In genomic region chr13:99665716-99666115, GRCh38 we compare ENCODE assay signal across 33 cellular contexts.
"Had no signal": no experiment of that assay in that cellular context is flagged by ENCODE, and none has a peak within 500 bp of the region (broad histone marks: within the 10 kb centered on the region; RNA-seq: fewer than 3 reads in every experiment).

No MANE protein-coding gene starts in this region.

- H3K36me3 ChIP-seq: adrenal gland, ascending aorta, brain microvascular endothelial cell, heart left ventricle, right atrium auricular region, upper lobe of left lung, vagina had no signal

- H3K4me3 ChIP-seq: adrenal gland, ascending aorta, heart left ventricle, right atrium auricular region, smooth muscle cell, upper lobe of left lung, vagina had no signal

- H3K27ac ChIP-seq: adrenal gland, ascending aorta, brain microvascular endothelial cell, foreskin keratinocyte, heart left ventricle, right atrium auricular region, upper lobe of left lung, vagina, VCaP had no signal

- H3K27ac Mint-ChIP-seq: activated CD4-positive, alpha-beta memory T cell treated with anti-CD3 and anti-CD28 coated beads for 36 hours; activated naive CD4-positive, alpha-beta T cell treated with anti-CD3 and anti-CD28 coated beads for 36 hours; activated naive CD8-positive, alpha-beta T cell treated with anti-CD3 and anti-CD28 coated beads for 36 hours; activated T-helper 1 cell treated with anti-CD3 and anti-CD28 coated beads, Interleukin-12 subunit alpha, Interleukin-12 subunit beta, Interleukin-2, Interleukin-4 antibody, amounts not matched to agents 30 ng/mL and 10 ng/mL and 1 ng/mL, durations not matched to agents 14 hours and 24 hours and 36 hours; dendritic cell treated with granulocyte-macrophage colony-stimulating factor and Interleukin-4, amounts not matched to agents 40 ng/mL and 50 ng/mL, for 4 days; endodermal cell; immature natural killer cell; mesothelial cell of epicardium; stimulated activated memory B cell treated with anti-CD40 and anti-IgM and Interleukin-4, amounts not matched to agents 10 μg/mL and 1 μg/mL and 100 μg/mL, for 72 hours; stimulated activated naive CD8-positive, alpha-beta T cell treated with anti-CD3 and anti-CD28 coated beads, Interleukin-15, amount 100 ng/mL, for 72 hours had no signal

- H3K36me3 Mint-ChIP-seq: activated CD4-positive, alpha-beta memory T cell treated with anti-CD3 and anti-CD28 coated beads for 36 hours; activated naive CD8-positive, alpha-beta T cell treated with anti-CD3 and anti-CD28 coated beads for 36 hours; mesothelial cell of epicardium; naive B cell; stimulated activated memory B cell treated with anti-CD40 and anti-IgM and Interleukin-4, amounts not matched to agents 10 μg/mL and 1 μg/mL and 100 μg/mL, for 72 hours had no signal

- ATAC-seq: esophagus mucosa; heart left ventricle; left colon; stimulated activated memory B cell treated with anti-CD40 and anti-IgM and Interleukin-4, amounts not matched to agents 10 μg/mL and 1 μg/mL and 100 μg/mL, for 72 hours had no signal

- H3K27me3 Mint-ChIP-seq: activated CD4-positive, alpha-beta memory T cell treated with anti-CD3 and anti-CD28 coated beads for 36 hours; stimulated activated memory B cell treated with anti-CD40 and anti-IgM and Interleukin-4, amounts not matched to agents 10 μg/mL and 1 μg/mL and 100 μg/mL, for 72 hours; stimulated activated naive CD8-positive, alpha-beta T cell treated with anti-CD3 and anti-CD28 coated beads, Interleukin-15, amount 100 ng/mL, for 72 hours had no signal

- H3K9me3 ChIP-seq: adrenal gland, ascending aorta, heart left ventricle, right atrium auricular region, upper lobe of left lung, vagina had no signal

- DNase-seq: activated CD4-positive, alpha-beta memory T cell treated with anti-CD3 and anti-CD28 coated beads for 36 hours; activated CD4-positive, alpha-beta T cell treated with anti-CD3 and anti-CD28 coated beads for 48 hours; activated CD8-positive, alpha-beta memory T cell treated with anti-CD3 and anti-CD28 coated beads, Interleukin-2, amount 50 U/mL, for 4 hours; activated effector memory CD4-positive, alpha-beta T cell treated with anti-CD3 and anti-CD28 coated beads, Interleukin-2, amount 50 U/mL, for 16 hours; activated naive CD4-positive, alpha-beta T cell treated with anti-CD3 and anti-CD28 coated beads for 36 hours; activated naive CD8-positive, alpha-beta T cell treated with anti-CD3 and anti-CD28 coated beads for 36 hours; activated T-cell treated with anti-CD3 and anti-CD28 coated beads, Interleukin-2, amount 50 U/mL, for 1 hour; adrenal gland; brain microvascular endothelial cell; endodermal cell; foreskin keratinocyte; heart left ventricle; hypothalamus; immature natural killer cell; kidney; left colon; naive B cell; occipital lobe; stimulated activated CD4-positive, alpha-beta T cell treated with anti-CD3 and anti-CD28 coated beads, Interleukin-1b, Interleukin-23, amount 100 ng/mL, for 48 hours; stimulated activated CD4-positive, alpha-beta T cell treated with anti-CD3 and anti-CD28 coated beads, Interleukin-4, amount 100 ng/mL, for 4 hours; stimulated activated CD8-positive, alpha-beta memory T cell treated with anti-CD3 and anti-CD28 coated beads, Interleukin-4, amount 100 ng/mL, for 48 hours; stimulated activated naive CD8-positive, alpha-beta T cell treated with anti-CD3 and anti-CD28 coated beads, Interleukin-15, amount 100 ng/mL, for 72 hours; upper lobe of left lung had no signal

- H3K4me2 ChIP-seq: smooth muscle cell had no signal

- H3K4me1 ChIP-seq: adrenal gland, ascending aorta, foreskin keratinocyte, heart left ventricle, right atrium auricular region, upper lobe of left lung, vagina had no signal

- H3K27me3 ChIP-seq: adrenal gland, ascending aorta, brain microvascular endothelial cell, heart left ventricle, right atrium auricular region, upper lobe of left lung, vagina had no signal

- H3K9me3 Mint-ChIP-seq: activated CD4-positive, alpha-beta memory T cell treated with anti-CD3 and anti-CD28 coated beads for 36 hours; activated naive CD4-positive, alpha-beta T cell treated with anti-CD3 and anti-CD28 coated beads for 36 hours; activated naive CD8-positive, alpha-beta T cell treated with anti-CD3 and anti-CD28 coated beads for 36 hours; activated T-helper 1 cell treated with anti-CD3 and anti-CD28 coated beads, Interleukin-12 subunit alpha, Interleukin-12 subunit beta, Interleukin-2, Interleukin-4 antibody, amounts not matched to agents 30 ng/mL and 10 ng/mL and 1 ng/mL, durations not matched to agents 14 hours and 24 hours and 36 hours; dendritic cell treated with granulocyte-macrophage colony-stimulating factor and Interleukin-4, amounts not matched to agents 40 ng/mL and 50 ng/mL, for 4 days; endodermal cell; immature natural killer cell; mesothelial cell of epicardium; naive B cell; stimulated activated memory B cell treated with anti-CD40 and anti-IgM and Interleukin-4, amounts not matched to agents 10 μg/mL and 1 μg/mL and 100 μg/mL, for 72 hours; stimulated activated naive CD8-positive, alpha-beta T cell treated with anti-CD3 and anti-CD28 coated beads, Interleukin-15, amount 100 ng/mL, for 72 hours had no signal

- H3K4me1 Mint-ChIP-seq: immature natural killer cell; mesothelial cell of epicardium; stimulated activated memory B cell treated with anti-CD40 and anti-IgM and Interleukin-4, amounts not matched to agents 10 μg/mL and 1 μg/mL and 100 μg/mL, for 72 hours had no signal

- H3K4me3 Mint-ChIP-seq: activated CD4-positive, alpha-beta memory T cell treated with anti-CD3 and anti-CD28 coated beads for 36 hours; activated naive CD4-positive, alpha-beta T cell treated with anti-CD3 and anti-CD28 coated beads for 36 hours; activated naive CD8-positive, alpha-beta T cell treated with anti-CD3 and anti-CD28 coated beads for 36 hours; activated T-helper 1 cell treated with anti-CD3 and anti-CD28 coated beads, Interleukin-12 subunit alpha, Interleukin-12 subunit beta, Interleukin-2, Interleukin-4 antibody, amounts not matched to agents 30 ng/mL and 10 ng/mL and 1 ng/mL, durations not matched to agents 14 hours and 24 hours and 36 hours; dendritic cell treated with granulocyte-macrophage colony-stimulating factor and Interleukin-4, amounts not matched to agents 40 ng/mL and 50 ng/mL, for 4 days; endodermal cell; immature natural killer cell; mesothelial cell of epicardium; naive B cell; stimulated activated memory B cell treated with anti-CD40 and anti-IgM and Interleukin-4, amounts not matched to agents 10 μg/mL and 1 μg/mL and 100 μg/mL, for 72 hours; stimulated activated naive CD8-positive, alpha-beta T cell treated with anti-CD3 and anti-CD28 coated beads, Interleukin-15, amount 100 ng/mL, for 72 hours had no signal
